ENCODE assay signal across 1 cellular context in genomic region chr17:73067075-73067474, GRCh38.
TF ChIP-seq lines count a peak whose summit lies in the region.

No MANE protein-coding gene starts in this region.

TF ChIP-seq in IMR-90, 13 proteins besides CTCF, POLR2A, EP300 and RAD21:
- TF ChIP-seq BHLHE40 (IDR thresholded peaks at IDR 0.05; ENCODE audit: low read depth, low read length) (no peak), FOS (IDR thresholded peaks at IDR 0.05; ENCODE audit: low read depth, low read length) (no peak), SMC3 (IDR thresholded peaks at IDR 0.05; ENCODE audit: low read depth, low read length) (no peak), CHD1 (IDR thresholded peaks at IDR 0.05; ENCODE audit: low read depth, low read length) (no peak)
